21 cellular contexts compared by ENCODE assay signal in the genomic region with DNA sequence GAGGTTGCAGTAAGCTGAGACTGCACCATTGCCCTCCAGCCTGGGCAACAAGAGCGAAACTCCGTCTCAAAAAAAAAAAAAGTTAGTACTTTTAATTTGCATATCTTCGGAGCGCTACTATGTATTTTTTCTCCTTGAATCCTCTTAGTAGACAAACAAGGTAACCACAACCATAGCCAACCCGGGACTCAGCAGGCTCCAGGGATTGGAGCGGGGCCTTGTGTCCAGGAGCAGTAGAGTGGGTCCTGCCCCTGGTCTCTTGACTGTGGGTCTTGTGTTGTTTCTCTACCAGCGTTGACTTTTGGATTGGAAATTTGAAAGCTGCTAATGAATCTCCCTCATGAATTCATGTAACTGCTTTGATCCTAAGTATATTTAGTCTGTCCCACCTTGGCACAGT.
"Had no signal": no experiment of that assay in that cellular context is flagged by ENCODE, and none has a peak within 500 bp of the region (broad histone marks: within the 10 kb centered on the region; RNA-seq: fewer than 3 reads in every experiment).

No MANE protein-coding gene starts in this region.

- H3K4me3 ChIP-seq: K562 had no signal

- H3K4me3 Mint-ChIP-seq: IgD-negative memory B cell had no signal

- H3K9me3 ChIP-seq: SK-N-SH had no signal

- H3K27me3 Mint-ChIP-seq: IgD-negative memory B cell had no signal

- ATAC-seq: HepG2 had no signal

- DNase-seq: Kasumi-1, MM.1S, NCI-H1092 treated with DMSO at 0.1 percent for 48 hours, NCI-H1436, NCI-H187, NCI-H2029, NCI-H2081 treated with DMSO at 0.1 percent for 48 hours, NCI-H2171, NCI-H226, NCI-H446, NCI-H510A, NCI-H524 treated with DMSO at 0.1 percent for 48 hours, NCI-H69, NCI-H774, SHP77, SK-N-SH had no signal

- H3K27ac ChIP-seq: KMS-11, RWPE1 had no signal
